In the genomic region with DNA sequence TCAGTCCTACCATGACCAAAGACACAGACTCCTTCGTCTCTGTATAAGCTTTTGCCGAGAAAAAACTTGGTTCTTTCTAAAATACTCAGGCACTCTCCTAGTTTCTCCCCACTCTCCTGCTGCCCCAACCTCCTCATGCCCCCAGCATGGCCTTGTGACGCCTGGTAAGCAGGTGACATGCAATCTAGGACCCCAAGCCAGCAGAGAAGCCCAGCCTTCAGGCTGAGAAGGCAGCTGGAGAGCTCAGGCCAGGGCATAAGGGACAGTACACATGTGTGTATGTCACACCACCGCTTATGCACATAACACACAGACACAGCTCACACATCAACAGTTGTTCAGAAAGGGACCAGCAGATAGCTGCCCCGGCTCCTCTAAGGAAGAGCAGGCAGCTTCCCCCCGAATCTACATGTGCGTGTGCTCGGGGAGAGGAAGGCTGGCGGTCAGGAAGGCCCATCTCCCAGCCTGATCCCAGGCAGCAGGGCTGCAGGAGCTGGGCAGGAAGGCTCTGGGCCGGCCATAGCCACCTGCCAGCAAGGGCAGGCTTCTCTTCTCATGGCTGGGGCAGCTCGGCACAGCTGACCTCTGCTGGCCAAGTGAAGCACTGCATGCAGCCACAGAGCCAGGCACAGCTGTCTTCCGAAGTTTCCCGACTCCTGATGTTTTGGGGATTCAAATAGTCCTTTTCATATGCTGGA, we compare ENCODE assay signal across 1 cellular context.
TF ChIP-seq lines count a peak whose summit lies in the region.

No MANE protein-coding gene starts in this region.

TF ChIP-seq in K562, 482 proteins besides CTCF, POLR2A, EP300 and RAD21 (continued from another document and continues in another):
- TF ChIP-seq, protein P1, sequence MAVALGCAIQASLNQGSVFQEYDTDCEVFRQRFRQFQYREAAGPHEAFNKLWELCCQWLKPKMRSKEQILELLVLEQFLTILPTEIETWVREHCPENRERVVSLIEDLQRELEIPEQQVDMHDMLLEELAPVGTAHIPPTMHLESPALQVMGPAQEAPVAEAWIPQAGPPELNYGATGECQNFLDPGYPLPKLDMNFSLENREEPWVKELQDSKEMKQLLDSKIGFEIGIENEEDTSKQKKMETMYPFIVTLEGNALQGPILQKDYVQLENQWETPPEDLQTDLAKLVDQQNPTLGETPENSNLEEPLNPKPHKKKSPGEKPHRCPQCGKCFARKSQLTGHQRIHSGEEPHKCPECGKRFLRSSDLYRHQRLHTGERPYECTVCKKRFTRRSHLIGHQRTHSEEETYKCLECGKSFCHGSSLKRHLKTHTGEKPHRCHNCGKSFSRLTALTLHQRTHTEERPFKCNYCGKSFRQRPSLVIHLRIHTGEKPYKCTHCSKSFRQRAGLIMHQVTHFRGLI (CRISPR knock-in tag; IDR thresholded peaks at IDR 0.05), result no peak
- TF ChIP-seq CHCHD3 (CRISPR knock-in tag; IDR thresholded peaks at IDR 0.05) (no peak), KDM5B (IDR thresholded peaks at IDR 0.05; ENCODE audit: insufficient replicate concordance, low read depth, low read length) (no peak), COPS2 (conservative IDR thresholded peaks at IDR 0.05) (no peak), NCOA1 (IDR thresholded peaks at IDR 0.05; ENCODE audit: low read depth) (no peak), ELF4 (CRISPR knock-in tag; IDR thresholded peaks at IDR 0.05) (no peak), ATF7 (IDR thresholded peaks at IDR 0.05) (peak; percentile 11; the same call in 1 of the 2 replicates), ZC3H11A (IDR thresholded peaks at IDR 0.05; ENCODE audit: low read depth, low read length) (no peak), ZNF77 (CRISPR knock-in tag; IDR thresholded peaks at IDR 0.05) (no peak), DACH1 (IDR thresholded peaks at IDR 0.05; ENCODE audit: partially characterized antibody) (peak; percentile 72), SP2 (IDR thresholded peaks at IDR 0.05; ENCODE audit: extremely low read depth, low read depth, low read length, poor library complexity, severe bottlenecking) (no peak), MCM2 (IDR thresholded peaks at IDR 0.05; ENCODE audit: low read depth) (no peak), ETV6 (IDR thresholded peaks at IDR 0.05; ENCODE audit: borderline replicate concordance in 1 of 2, low read depth in 2 of 2, low read length in 1 of 2) (no peak), ETV6 (CRISPR knock-in tag; IDR thresholded peaks at IDR 0.05; ENCODE audit: borderline replicate concordance) (no peak), SMAD4 (CRISPR knock-in tag; conservative IDR thresholded peaks at IDR 0.05) (0 out of 2 replicates have a peak, but pooled peaks have one; percentile 25), TEAD1 (CRISPR knock-in tag; IDR thresholded peaks at IDR 0.05) (no peak), PCBP2 (IDR thresholded peaks at IDR 0.05; ENCODE audit: low read depth, low read length, poor library complexity, severe bottlenecking) (no peak), SIN3B (IDR thresholded peaks at IDR 0.05; ENCODE audit: low read depth) (no peak), NCOA4 (IDR thresholded peaks at IDR 0.05; ENCODE audit: partially characterized antibody) (no peak), IRF2 (CRISPR knock-in tag; IDR thresholded peaks at IDR 0.05) (no peak), KHSRP (IDR thresholded peaks at IDR 0.05) (no peak), CBX5 (IDR thresholded peaks at IDR 0.05; ENCODE audit: borderline replicate concordance, low read depth) (no peak), CHD2 (IDR thresholded peaks at IDR 0.05; ENCODE audit: low read depth, low read length) (0 out of 2 replicates have a peak, but pooled peaks have one; percentile 23), MXI1 (IDR thresholded peaks at IDR 0.05; ENCODE audit: low read depth, low read length) (no peak), ZNF431 (CRISPR knock-in tag; IDR thresholded peaks at IDR 0.05) (peak; percentile 33; the same call in 1 of the 2 replicates), POLR3G (IDR thresholded peaks at IDR 0.05; ENCODE audit: extremely low read depth, insufficient read length, insufficient replicate concordance) (no peak), GABPB1 (CRISPR knock-in tag; IDR thresholded peaks at IDR 0.05) (0 out of 2 replicates have a peak, but pooled peaks have one; percentile 53), POLR3A (IDR thresholded peaks at IDR 0.05; ENCODE audit: borderline replicate concordance, extremely low read depth, insufficient read depth, insufficient read length) (no peak), NONO (IDR thresholded peaks at IDR 0.05; ENCODE audit: low read depth in 2 of 2, low read length in 1 of 2) (no peak), SRF (CRISPR knock-in tag; IDR thresholded peaks at IDR 0.05) (peak in 1 of 2 experiments; percentile 16; a peak in 1 of 4 replicates), NFE2 (IDR thresholded peaks at IDR 0.05; ENCODE audit: low read depth) (no peak), RBBP5 (IDR thresholded peaks at IDR 0.05; ENCODE audit: borderline replicate concordance, insufficient read depth, low read length, poor library complexity, severe bottlenecking) (no peak), FOXA3 (CRISPR knock-in tag; conservative IDR thresholded peaks at IDR 0.05 in 1 of 2, IDR thresholded peaks at IDR 0.05 in 1 of 2) (no peak), U2AF1 (optimal IDR thresholded peaks at IDR 0.05; ENCODE audit: low read depth, low read length) (no peak)
- TF ChIP-seq, protein P2, sequence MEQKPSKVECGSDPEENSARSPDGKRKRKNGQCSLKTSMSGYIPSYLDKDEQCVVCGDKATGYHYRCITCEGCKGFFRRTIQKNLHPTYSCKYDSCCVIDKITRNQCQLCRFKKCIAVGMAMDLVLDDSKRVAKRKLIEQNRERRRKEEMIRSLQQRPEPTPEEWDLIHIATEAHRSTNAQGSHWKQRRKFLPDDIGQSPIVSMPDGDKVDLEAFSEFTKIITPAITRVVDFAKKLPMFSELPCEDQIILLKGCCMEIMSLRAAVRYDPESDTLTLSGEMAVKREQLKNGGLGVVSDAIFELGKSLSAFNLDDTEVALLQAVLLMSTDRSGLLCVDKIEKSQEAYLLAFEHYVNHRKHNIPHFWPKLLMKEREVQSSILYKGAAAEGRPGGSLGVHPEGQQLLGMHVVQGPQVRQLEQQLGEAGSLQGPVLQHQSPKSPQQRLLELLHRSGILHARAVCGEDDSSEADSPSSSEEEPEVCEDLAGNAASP (IDR thresholded peaks at IDR 0.05), result no peak
- TF ChIP-seq, protein P3, sequence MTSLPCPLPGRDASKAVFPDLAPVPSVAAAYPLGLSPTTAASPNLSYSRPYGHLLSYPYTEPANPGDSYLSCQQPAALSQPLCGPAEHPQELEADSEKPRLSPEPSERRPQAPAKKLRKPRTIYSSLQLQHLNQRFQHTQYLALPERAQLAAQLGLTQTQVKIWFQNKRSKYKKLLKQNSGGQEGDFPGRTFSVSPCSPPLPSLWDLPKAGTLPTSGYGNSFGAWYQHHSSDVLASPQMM (CRISPR knock-in tag; IDR thresholded peaks at IDR 0.05), result no peak
- TF ChIP-seq, protein P4, sequence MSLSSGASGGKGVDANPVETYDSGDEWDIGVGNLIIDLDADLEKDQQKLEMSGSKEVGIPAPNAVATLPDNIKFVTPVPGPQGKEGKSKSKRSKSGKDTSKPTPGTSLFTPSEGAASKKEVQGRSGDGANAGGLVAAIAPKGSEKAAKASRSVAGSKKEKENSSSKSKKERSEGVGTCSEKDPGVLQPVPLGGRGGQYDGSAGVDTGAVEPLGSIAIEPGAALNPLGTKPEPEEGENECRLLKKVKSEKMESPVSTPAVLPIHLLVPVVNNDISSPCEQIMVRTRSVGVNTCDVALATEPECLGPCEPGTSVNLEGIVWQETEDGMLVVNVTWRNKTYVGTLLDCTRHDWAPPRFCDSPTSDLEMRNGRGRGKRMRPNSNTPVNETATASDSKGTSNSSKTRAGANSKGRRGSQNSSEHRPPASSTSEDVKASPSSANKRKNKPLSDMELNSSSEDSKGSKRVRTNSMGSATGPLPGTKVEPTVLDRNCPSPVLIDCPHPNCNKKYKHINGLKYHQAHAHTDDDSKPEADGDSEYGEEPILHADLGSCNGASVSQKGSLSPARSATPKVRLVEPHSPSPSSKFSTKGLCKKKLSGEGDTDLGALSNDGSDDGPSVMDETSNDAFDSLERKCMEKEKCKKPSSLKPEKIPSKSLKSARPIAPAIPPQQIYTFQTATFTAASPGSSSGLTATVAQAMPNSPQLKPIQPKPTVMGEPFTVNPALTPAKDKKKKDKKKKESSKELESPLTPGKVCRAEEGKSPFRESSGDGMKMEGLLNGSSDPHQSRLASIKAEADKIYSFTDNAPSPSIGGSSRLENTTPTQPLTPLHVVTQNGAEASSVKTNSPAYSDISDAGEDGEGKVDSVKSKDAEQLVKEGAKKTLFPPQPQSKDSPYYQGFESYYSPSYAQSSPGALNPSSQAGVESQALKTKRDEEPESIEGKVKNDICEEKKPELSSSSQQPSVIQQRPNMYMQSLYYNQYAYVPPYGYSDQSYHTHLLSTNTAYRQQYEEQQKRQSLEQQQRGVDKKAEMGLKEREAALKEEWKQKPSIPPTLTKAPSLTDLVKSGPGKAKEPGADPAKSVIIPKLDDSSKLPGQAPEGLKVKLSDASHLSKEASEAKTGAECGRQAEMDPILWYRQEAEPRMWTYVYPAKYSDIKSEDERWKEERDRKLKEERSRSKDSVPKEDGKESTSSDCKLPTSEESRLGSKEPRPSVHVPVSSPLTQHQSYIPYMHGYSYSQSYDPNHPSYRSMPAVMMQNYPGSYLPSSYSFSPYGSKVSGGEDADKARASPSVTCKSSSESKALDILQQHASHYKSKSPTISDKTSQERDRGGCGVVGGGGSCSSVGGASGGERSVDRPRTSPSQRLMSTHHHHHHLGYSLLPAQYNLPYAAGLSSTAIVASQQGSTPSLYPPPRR (CRISPR knock-in tag; IDR thresholded peaks at IDR 0.05; ENCODE audit: borderline replicate concordance), result no peak
- TF ChIP-seq, protein P5, sequence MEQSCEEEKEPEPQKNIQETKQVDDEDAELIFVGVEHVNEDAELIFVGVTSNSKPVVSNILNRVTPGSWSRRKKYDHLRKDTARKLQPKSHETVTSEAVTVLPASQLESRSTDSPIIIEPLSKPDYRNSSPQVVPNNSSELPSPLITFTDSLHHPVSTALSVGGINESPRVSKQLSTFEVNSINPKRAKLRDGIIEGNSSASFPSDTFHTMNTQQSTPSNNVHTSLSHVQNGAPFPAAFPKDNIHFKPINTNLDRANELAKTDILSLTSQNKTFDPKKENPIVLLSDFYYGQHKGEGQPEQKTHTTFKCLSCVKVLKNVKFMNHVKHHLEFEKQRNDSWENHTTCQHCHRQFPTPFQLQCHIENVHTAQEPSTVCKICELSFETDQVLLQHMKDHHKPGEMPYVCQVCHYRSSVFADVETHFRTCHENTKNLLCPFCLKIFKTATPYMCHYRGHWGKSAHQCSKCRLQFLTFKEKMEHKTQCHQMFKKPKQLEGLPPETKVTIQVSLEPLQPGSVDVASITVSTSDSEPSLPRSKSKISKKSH (CRISPR knock-in tag; IDR thresholded peaks at IDR 0.05), result no peak
- TF ChIP-seq, protein P6, sequence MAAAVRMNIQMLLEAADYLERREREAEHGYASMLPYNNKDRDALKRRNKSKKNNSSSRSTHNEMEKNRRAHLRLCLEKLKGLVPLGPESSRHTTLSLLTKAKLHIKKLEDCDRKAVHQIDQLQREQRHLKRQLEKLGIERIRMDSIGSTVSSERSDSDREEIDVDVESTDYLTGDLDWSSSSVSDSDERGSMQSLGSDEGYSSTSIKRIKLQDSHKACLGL (CRISPR knock-in tag; IDR thresholded peaks at IDR 0.05; ENCODE audit: borderline replicate concordance, poor library complexity, severe bottlenecking), result no peak
- TF ChIP-seq, protein P7, sequence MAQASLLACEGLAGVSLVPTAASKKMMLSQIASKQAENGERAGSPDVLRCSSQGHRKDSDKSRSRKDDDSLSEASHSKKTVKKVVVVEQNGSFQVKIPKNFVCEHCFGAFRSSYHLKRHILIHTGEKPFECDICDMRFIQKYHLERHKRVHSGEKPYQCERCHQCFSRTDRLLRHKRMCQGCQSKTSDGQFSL (CRISPR knock-in tag; IDR thresholded peaks at IDR 0.05), result no peak
- TF ChIP-seq, protein P7 (tag; IDR thresholded peaks at IDR 0.05), result no peak
- TF ChIP-seq, protein P8, sequence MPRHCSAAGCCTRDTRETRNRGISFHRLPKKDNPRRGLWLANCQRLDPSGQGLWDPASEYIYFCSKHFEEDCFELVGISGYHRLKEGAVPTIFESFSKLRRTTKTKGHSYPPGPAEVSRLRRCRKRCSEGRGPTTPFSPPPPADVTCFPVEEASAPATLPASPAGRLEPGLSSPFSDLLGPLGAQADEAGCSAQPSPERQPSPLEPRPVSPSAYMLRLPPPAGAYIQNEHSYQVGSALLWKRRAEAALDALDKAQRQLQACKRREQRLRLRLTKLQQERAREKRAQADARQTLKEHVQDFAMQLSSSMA (CRISPR knock-in tag; IDR thresholded peaks at IDR 0.05), result no peak
- TF ChIP-seq, protein P9, sequence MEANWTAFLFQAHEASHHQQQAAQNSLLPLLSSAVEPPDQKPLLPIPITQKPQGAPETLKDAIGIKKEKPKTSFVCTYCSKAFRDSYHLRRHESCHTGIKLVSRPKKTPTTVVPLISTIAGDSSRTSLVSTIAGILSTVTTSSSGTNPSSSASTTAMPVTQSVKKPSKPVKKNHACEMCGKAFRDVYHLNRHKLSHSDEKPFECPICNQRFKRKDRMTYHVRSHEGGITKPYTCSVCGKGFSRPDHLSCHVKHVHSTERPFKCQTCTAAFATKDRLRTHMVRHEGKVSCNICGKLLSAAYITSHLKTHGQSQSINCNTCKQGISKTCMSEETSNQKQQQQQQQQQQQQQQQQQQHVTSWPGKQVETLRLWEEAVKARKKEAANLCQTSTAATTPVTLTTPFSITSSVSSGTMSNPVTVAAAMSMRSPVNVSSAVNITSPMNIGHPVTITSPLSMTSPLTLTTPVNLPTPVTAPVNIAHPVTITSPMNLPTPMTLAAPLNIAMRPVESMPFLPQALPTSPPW (CRISPR knock-in tag; IDR thresholded peaks at IDR 0.05), result no peak
- TF ChIP-seq, protein P10, sequence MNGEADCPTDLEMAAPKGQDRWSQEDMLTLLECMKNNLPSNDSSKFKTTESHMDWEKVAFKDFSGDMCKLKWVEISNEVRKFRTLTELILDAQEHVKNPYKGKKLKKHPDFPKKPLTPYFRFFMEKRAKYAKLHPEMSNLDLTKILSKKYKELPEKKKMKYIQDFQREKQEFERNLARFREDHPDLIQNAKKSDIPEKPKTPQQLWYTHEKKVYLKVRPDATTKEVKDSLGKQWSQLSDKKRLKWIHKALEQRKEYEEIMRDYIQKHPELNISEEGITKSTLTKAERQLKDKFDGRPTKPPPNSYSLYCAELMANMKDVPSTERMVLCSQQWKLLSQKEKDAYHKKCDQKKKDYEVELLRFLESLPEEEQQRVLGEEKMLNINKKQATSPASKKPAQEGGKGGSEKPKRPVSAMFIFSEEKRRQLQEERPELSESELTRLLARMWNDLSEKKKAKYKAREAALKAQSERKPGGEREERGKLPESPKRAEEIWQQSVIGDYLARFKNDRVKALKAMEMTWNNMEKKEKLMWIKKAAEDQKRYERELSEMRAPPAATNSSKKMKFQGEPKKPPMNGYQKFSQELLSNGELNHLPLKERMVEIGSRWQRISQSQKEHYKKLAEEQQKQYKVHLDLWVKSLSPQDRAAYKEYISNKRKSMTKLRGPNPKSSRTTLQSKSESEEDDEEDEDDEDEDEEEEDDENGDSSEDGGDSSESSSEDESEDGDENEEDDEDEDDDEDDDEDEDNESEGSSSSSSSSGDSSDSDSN (IDR thresholded peaks at IDR 0.05; ENCODE audit: borderline replicate concordance in 1 of 2, low read depth in 2 of 2, low read length in 2 of 2), result peak in 1 of 2 experiments; percentile 14; a peak in 1 of 4 replicates
- TF ChIP-seq, protein P11, sequence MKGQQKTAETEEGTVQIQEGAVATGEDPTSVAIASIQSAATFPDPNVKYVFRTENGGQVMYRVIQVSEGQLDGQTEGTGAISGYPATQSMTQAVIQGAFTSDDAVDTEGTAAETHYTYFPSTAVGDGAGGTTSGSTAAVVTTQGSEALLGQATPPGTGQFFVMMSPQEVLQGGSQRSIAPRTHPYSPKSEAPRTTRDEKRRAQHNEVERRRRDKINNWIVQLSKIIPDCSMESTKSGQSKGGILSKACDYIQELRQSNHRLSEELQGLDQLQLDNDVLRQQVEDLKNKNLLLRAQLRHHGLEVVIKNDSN (CRISPR knock-in tag; IDR thresholded peaks at IDR 0.05), result 0 out of 2 replicates have a peak, but pooled peaks have one; percentile 17
